10 cellular contexts compared by ENCODE assay signal in the genomic region with DNA sequence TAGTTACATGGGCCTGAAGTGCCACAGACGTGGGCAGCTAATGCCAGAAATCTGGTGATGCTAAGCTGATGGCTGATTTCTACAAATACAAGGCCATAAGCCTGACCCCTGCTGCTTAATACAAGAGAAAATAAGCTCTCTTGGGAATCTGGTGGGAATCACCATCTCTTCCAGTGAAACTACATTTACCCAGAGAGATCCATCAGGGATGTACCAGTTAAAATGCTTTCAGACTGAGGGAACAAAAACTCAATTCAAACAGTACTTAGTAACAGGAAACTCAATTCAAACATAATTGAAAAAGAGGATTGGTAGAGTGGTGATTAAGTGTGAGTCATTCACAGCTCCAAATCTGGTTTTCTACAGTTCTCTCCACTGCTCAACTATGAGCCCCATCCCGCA. TPM values are rescaled to one million over a fixed set of nuclear protein-coding genes. Genes with fewer than 3 reads are reported as not detected.
DNase-seq lines count a peak whose midpoint lies in the region; ATAC-seq and TF ChIP-seq lines count a peak whose summit lies in the region.
"Had no signal": no experiment of that assay in that cellular context is flagged by ENCODE, and none has a peak within 500 bp of the region (broad histone marks: within the 10 kb centered on the region; RNA-seq: fewer than 3 reads in every experiment).

No MANE protein-coding gene starts in this region.

- peak; percentile 12 for DNase-seq in activated naive CD4-positive, alpha-beta T cell treated with Interleukin-2 at 50 U/mL for 16 hours
- no peak for DNase-seq in activated naive CD4-positive, alpha-beta T cell (lab: John Stamatoyannopoulos, UW)
- peak; percentile 30 to 52 for DNase-seq in activated T-cell treated with anti-CD3 and anti-CD28 coated beads, Interleukin-2, amount 50 U/mL, for 48 hours
- DNase-seq in type B pancreatic cell (ENCODE audit: extremely low spot score, unreplicated experiment) (no peak), NCI-H2029 treated with DMSO at 0.1 percent for 48 hours (lab: John Stamatoyannopoulos, UW) (no peak), GM20000 (ENCODE audit: low spot score) (no peak)
- DNase-seq: GDM1 had no signal

- TF ChIP-seq CTCF in type B pancreatic cell (conservative IDR thresholded peaks at IDR 0.05) (no peak), GM20000 (IDR thresholded peaks at IDR 0.05; ENCODE audit: extremely low read depth, missing control alignments) (no peak)

- peak overlapping the region; percentile 56 for H3K4me3 Mint-ChIP-seq in type B pancreatic cell

- no peaks in the 10 kb centered on the region for H3K36me3 Mint-ChIP-seq in type B pancreatic cell

- peak overlapping the region; percentile 18 for H3K27ac Mint-ChIP-seq in type B pancreatic cell

- no peaks in the 10 kb centered on the region for H3K36me3 ChIP-seq in iPS-20b (ENCODE audit: insufficient read depth, low read depth, low read length)

- no peak for ATAC-seq in GM21360 (IDR thresholded peaks at IDR 0.05; ENCODE audit: unreplicated experiment)
- ATAC-seq: K562 had no signal

- H3K4me3 ChIP-seq in iPS-20b (ENCODE audit: low read length): no peak overlapping the region
- H3K4me3 ChIP-seq: K562 had no signal

- H3K27me3 ChIP-seq in iPS-20b (ENCODE audit: insufficient read depth, low read length): peaks cover 15% of the 10 kb centered on the region; the same call in 1 of the 2 replicates

- H3K4me1 Mint-ChIP-seq in type B pancreatic cell (ENCODE audit: unreplicated experiment): peaks cover 19% of the 10 kb centered on the region

- peaks cover 31% of the 10 kb centered on the region for H3K27me3 Mint-ChIP-seq in type B pancreatic cell

- H3K27ac ChIP-seq in iPS-20b (ENCODE audit: low read length): no peak overlapping the region

- H3K9me3 Mint-ChIP-seq in type B pancreatic cell: no peaks in the 10 kb centered on the region

- H3K4me1 ChIP-seq in iPS-20b (ENCODE audit: insufficient read depth, low read length): peaks cover 50% of the 10 kb centered on the region

- peak overlapping the region; percentile 4; the same call in 1 of the 2 replicates for H3K9ac ChIP-seq in iPS-20b (ENCODE audit: low read depth, low read length)

- H3K9me3 ChIP-seq in iPS-20b (ENCODE audit: insufficient read depth, low read depth, low read length): no peaks in the 10 kb centered on the region

RNA-seq across cellular contexts. Expression of a gene that starts 1.7 kb away (rescaled TPM):
- total RNA-seq in type B pancreatic cell (ENCODE audit: low replicate concordance): 4.2 and 7.9 TPM in 2 replicates

Comparison
In these comparisons a context has a peak if more than half of its experiments do, and no peak if none do; other contexts are left out.
1. DNase-seq: peak in activated naive CD4-positive, alpha-beta T cell treated with Interleukin-2 at 50 U/mL for 16 hours (single experiment) and activated T-cell treated with anti-CD3 and anti-CD28 coated beads, Interleukin-2, amount 50 U/mL, for 48 hours (2 of 2); none in activated naive CD4-positive, alpha-beta T cell (0 of 4), type B pancreatic cell (single experiment), NCI-H2029 treated with DMSO at 0.1 percent for 48 hours (single experiment) and GM20000 (single experiment).